22 cellular contexts compared by ENCODE assay signal in genomic region chr3:105915524-105915923, GRCh38. TPM values are rescaled to one million over a fixed set of nuclear protein-coding genes. Genes with fewer than 3 reads are reported as not detected.
DNase-seq lines count a peak whose midpoint lies in the region; FAIRE-seq and TF ChIP-seq lines count a peak whose summit lies in the region.
"Had no signal": no experiment of that assay in that cellular context is flagged by ENCODE, and none has a peak within 500 bp of the region (broad histone marks: within the 10 kb centered on the region; RNA-seq: fewer than 3 reads in every experiment).

No MANE protein-coding gene starts in this region.

- H3K27ac ChIP-seq in suprapubic skin = no peak overlapping the region
- H3K27ac ChIP-seq: RWPE1, SJCRH30 had no signal

- no peak for TF ChIP-seq EP300 in suprapubic skin (IDR thresholded peaks at IDR 0.05)

- TF ChIP-seq CTCF in bronchial epithelial cell (IDR thresholded peaks at IDR 0.05; ENCODE audit: insufficient read depth, low read length, severe bottlenecking) = no peak
- TF ChIP-seq CTCF in foreskin fibroblast (IDR thresholded peaks at IDR 0.05; ENCODE audit: low read depth, low read length) = no peak
- no peak for TF ChIP-seq CTCF in suprapubic skin (IDR thresholded peaks at IDR 0.05)
- no peak for TF ChIP-seq CTCF in BE2C (IDR thresholded peaks at IDR 0.05; ENCODE audit: low read depth, low read length)

- WGBS in suprapubic skin = 83% methylated on average over 2 of the region's 2 CpGs

- H3K36me3 ChIP-seq in bronchial epithelial cell (ENCODE audit: control insufficient read depth, insufficient read depth, low read length) = no peaks in the 10 kb centered on the region
- no peaks in the 10 kb centered on the region for H3K36me3 ChIP-seq in suprapubic skin
- H3K36me3 ChIP-seq in BE2C = no peaks in the 10 kb centered on the region
- H3K36me3 ChIP-seq: HAP-1, SJCRH30 had no signal

- no peaks in the 10 kb centered on the region for H3K4me1 ChIP-seq in suprapubic skin
- no peaks in the 10 kb centered on the region for H3K4me1 ChIP-seq in BE2C
- H3K4me1 ChIP-seq: Caco-2, HAP-1, SJCRH30 had no signal

- FAIRE-seq in bronchial epithelial cell (lab: Jason Lieb, UNC) = no peak
- FAIRE-seq: GM19239, K562 had no signal

- H3K4me3 ChIP-seq in bronchial epithelial cell (ENCODE audit: low read depth, low read length) (no peak overlapping the region), foreskin fibroblast (ENCODE audit: low read depth in 1 of 2, low read length in 2 of 2) (no peak overlapping the region), suprapubic skin (no peak overlapping the region), BE2C (ENCODE audit: low read depth, low read length) (no peak overlapping the region)
- H3K4me3 ChIP-seq: HAP-1, K562, SJCRH30 had no signal

- DNase-seq in EL (peak; percentile 14), HT1080 (ENCODE audit: low read depth) (peak; percentile 79), bronchial epithelial cell (ENCODE audit: low read depth) (peak; percentile 91), foreskin fibroblast (peak; percentile 38 to 62), OCI-M1 (lab: John Stamatoyannopoulos, UW) (no peak), suprapubic skin (ENCODE audit: low spot score in 2 of 2) (no peak), BE2C (no peak)
- DNase-seq: ACHN; AML-193; Caco-2; CD4-positive, CD25-positive, alpha-beta regulatory T cell; DMS153; NCI-H1436 treated with DMSO at 0.1 percent for 48 hours; NCI-H2029 treated with DMSO at 0.1 percent for 48 hours; NCI-H2171 treated with DMSO at 0.1 percent for 48 hours; NCI-H446 treated with DMSO at 0.1 percent for 48 hours; NK-92 treated with Interleukin-12 subunit alpha and Interleukin-12 subunit beta, amount 100 ng/mL, for 24 hours; SJCRH30 had no signal

- H3K9me3 ChIP-seq in suprapubic skin = no peaks in the 10 kb centered on the region
- H3K9me3 ChIP-seq in BE2C = no peaks in the 10 kb centered on the region
- H3K9me3 ChIP-seq: HAP-1, SJCRH30 had no signal

- H3K27me3 ChIP-seq in bronchial epithelial cell (ENCODE audit: control insufficient read depth, insufficient read depth, low read length) = no peaks in the 10 kb centered on the region
- no peaks in the 10 kb centered on the region for H3K27me3 ChIP-seq in suprapubic skin
- no peaks in the 10 kb centered on the region for H3K27me3 ChIP-seq in BE2C
- H3K27me3 ChIP-seq: SJCRH30 had no signal

- TF ChIP-seq POLR2A in suprapubic skin (IDR thresholded peaks at IDR 0.05) = no peak

RNA-seq across cellular contexts. Expression of gene CBLB, which starts 46.7 kb away (rescaled TPM):
- 2.9 and 5.1 TPM in 2 replicates for total RNA-seq in HT1080 (2014; rRNA removed; shearing (Covaris generic))
- 6.2 and 9.5 TPM in 2 replicates for polyA plus RNA-seq in HT1080 (2015; cell fraction: cytosol; rRNA removed)
- polyA plus RNA-seq in HT1080 (2015; cell fraction: nucleus; rRNA removed) = 17.8 and 27.0 TPM in 2 replicates
- total RNA-seq in bronchial epithelial cell (30.0 and 34.4 TPM in 2 replicates), suprapubic skin (10 to 100 TPM; 16.8 to 43.8 (median 25.2) TPM)
- polyA plus RNA-seq in BE2C (2012; ENCODE audit: insufficient read depth, insufficient read length, low read depth) = 16.5 TPM

Comparison
In these comparisons a context has a peak if more than half of its experiments do, and no peak if none do; other contexts are left out.
1. DNase-seq: peak in EL (single experiment), HT1080 (single experiment), bronchial epithelial cell (single experiment) and foreskin fibroblast (2 of 2); none in OCI-M1 (single experiment), suprapubic skin (0 of 2) and BE2C (single experiment).